ENCODE assay signal across 8 cellular contexts in genomic region chr3:186788482-186789370, GRCh38. TPM values are rescaled to one million over a fixed set of nuclear protein-coding genes. Genes with fewer than 3 reads are reported as not detected.
DNase-seq lines count a peak whose midpoint lies in the region; ATAC-seq and TF ChIP-seq lines count a peak whose summit lies in the region.
"Had no signal": no experiment of that assay in that cellular context is flagged by ENCODE, and none has a peak within 500 bp of the region (broad histone marks: within the 10 kb centered on the region; RNA-seq: fewer than 3 reads in every experiment).

No MANE protein-coding gene starts in this region.

- intact Hi-C loops in HCT116 (cut with micrococcal nuclease) (no loop called here), activated B cell treated with CpG ODN at 0.5 μM for 24 hours (cut with micrococcal nuclease) (loop anchor here (10.0 kb wide), 1 partner anchor 534 kb away; no protein-coding TSS in a partner anchor)

- no peaks in the 10 kb centered on the region for H3K9me2 ChIP-seq in HCT116 (ENCODE audit: insufficient read depth)

- peak; percentile 38 for DNase-seq in DMS 273 treated with DMSO at 0.1 percent for 48 hours (lab: John Stamatoyannopoulos, UW)
- DNase-seq in HCT116 (ENCODE audit: low read depth, low spot score): no peak
- DNase-seq in activated B cell treated with CpG ODN at 0.5 μM for 24 hours: no peak
- DNase-seq in naive B cell: no peak
- DNase-seq in GM19240 (ENCODE audit: insufficient read length, low spot score): no peak
- no peak for DNase-seq in amniotic stem cell (lab: John Stamatoyannopoulos, UW)

- no peak overlapping the region for H3K4me2 ChIP-seq in HCT116 (ENCODE audit: low read length)

- TF ChIP-seq RAD21 in HCT116 (IDR thresholded peaks at IDR 0.05; ENCODE audit: low read depth): no peak

- no peaks in the 10 kb centered on the region for H3K27me3 ChIP-seq in HCT116 (ENCODE audit: insufficient read depth, low read length)

- no peaks in the 10 kb centered on the region for H3K27me3 Mint-ChIP-seq in activated B cell treated with CpG ODN at 0.5 μM for 24 hours
- no peaks in the 10 kb centered on the region for H3K27me3 Mint-ChIP-seq in naive B cell

- CTCF ChIA-PET in HCT116 (lab: Charles Lee) (no interaction called here), activated B cell treated with CpG ODN at 0.5 μM for 24 hours (lab: Charles Lee) (no interaction called here)

- no peaks in the 10 kb centered on the region for H3K9me3 ChIP-seq in HCT116 (ENCODE audit: control insufficient read depth in 1 of 2, insufficient read depth in 1 of 2, low read depth in 1 of 2, low read length in 2 of 2)

- no TSS peak for BruUV-seq in HCT116 (replicated peaks; lab: Mats Ljungman, UMichigan)

- H3K4me1 ChIP-seq in HCT116 (ENCODE audit: control insufficient read depth in 1 of 2, insufficient read depth in 2 of 2, low read length in 2 of 2): peaks cover 0 to 12% of the 10 kb centered on the region in 2 experiments; a peak in 2 of 4 replicates

- peaks cover 52% of the 10 kb centered on the region for H3K79me2 ChIP-seq in HCT116 (ENCODE audit: insufficient read depth, low read length)

- peak overlapping the region; percentile 73 for H3K27ac Mint-ChIP-seq in activated B cell treated with CpG ODN at 0.5 μM for 24 hours
- peak overlapping the region; percentile 1 to 99 (median 78) for H3K27ac Mint-ChIP-seq in naive B cell

- H3K36me3 Mint-ChIP-seq in activated B cell treated with CpG ODN at 0.5 μM for 24 hours (ENCODE audit: low read depth) (peaks cover 92% of the 10 kb centered on the region), naive B cell (peaks cover 45% of the 10 kb centered on the region in 2 donors)

- ATAC-seq in HCT116: no peak
- ATAC-seq in activated B cell treated with CpG ODN at 0.5 μM for 24 hours (ENCODE audit: low read depth): no peak
- ATAC-seq in naive B cell (ENCODE audit: low read depth in 2 of 2): no peak
- ATAC-seq in HG03520 (IDR thresholded peaks at IDR 0.05; ENCODE audit: unreplicated experiment): no peak

- TF ChIP-seq CTCF in HCT116 (IDR thresholded peaks at IDR 0.05 in 2 of 3, conservative IDR thresholded peaks at IDR 0.05 in 1 of 3; ENCODE audit: borderline replicate concordance in 1 of 3, insufficient read depth in 1 of 3, low read depth in 2 of 3, low read length in 2 of 3) (no peak), activated B cell treated with CpG ODN at 0.5 μM for 24 hours (IDR thresholded peaks at IDR 0.05) (no peak)

- RAD21 ChIA-PET in HCT116 (lab: Charles Lee; ENCODE audit: low non-redundant PET in 1 of 2, low total read pairs in 2 of 2, uncharacterized antibody in 2 of 2, unreplicated experiment in 2 of 2): no interaction called here

- peaks cover 46% of the 10 kb centered on the region for H4K20me1 ChIP-seq in HCT116 (ENCODE audit: insufficient read depth)

- H3K36me3 ChIP-seq in HCT116 (ENCODE audit: control insufficient read depth in 1 of 2, insufficient read depth in 2 of 2, low read length in 2 of 2): peaks cover 61 to 68% of the 10 kb centered on the region in 2 experiments

- H3K4me3 ChIP-seq in HCT116 (replicated peaks in 1 of 2; ENCODE audit: low read depth in 1 of 2, low read length in 2 of 2): no peak overlapping the region

- no peak for TF ChIP-seq POLR2A in HCT116 (IDR thresholded peaks at IDR 0.05; ENCODE audit: borderline replicate concordance, extremely low read depth, insufficient read depth, insufficient read length)

- H3K9me3 Mint-ChIP-seq in activated B cell treated with CpG ODN at 0.5 μM for 24 hours (no peaks in the 10 kb centered on the region), naive B cell (no peaks in the 10 kb centered on the region)

- no peak overlapping the region for H3K9ac ChIP-seq in HCT116 (ENCODE audit: low read length)

- H3K27ac ChIP-seq in HCT116 (ENCODE audit: low read depth, low read length): no peak overlapping the region

- no peak overlapping the region for H2AFZ ChIP-seq in HCT116 (ENCODE audit: low read depth, low read length, poor library complexity, severe bottlenecking)

- peaks cover 54% of the 10 kb centered on the region for H3K4me1 Mint-ChIP-seq in activated B cell treated with CpG ODN at 0.5 μM for 24 hours
- H3K4me1 Mint-ChIP-seq in naive B cell: peaks cover 36 to 48% (median 45%) of the 10 kb centered on the region in 3 donors

- POLR2A ChIA-PET in HCT116 (lab: Charles Lee): interaction anchor here (1.5 kb wide), 1 partner anchor 376 kb away, joined by 3 read pairs; no protein-coding TSS in a partner anchor
- POLR2A ChIA-PET in activated B cell treated with CpG ODN at 0.5 μM for 24 hours (lab: Charles Lee): interaction anchor here (0.7 to 3.1 kb wide), 4 partner anchors 16 to 233 kb away, joined by 3 to 10 read pairs (median 3); no protein-coding TSS in a partner anchor

- H3K4me3 Mint-ChIP-seq in activated B cell treated with CpG ODN at 0.5 μM for 24 hours (peak overlapping the region; percentile 41), naive B cell (peak overlapping the region in 1 of 8 donors; percentile 42)

TF ChIP-seq in HCT116, 20 proteins besides CTCF, POLR2A, EP300 and RAD21:
- TF ChIP-seq ELF1 (IDR thresholded peaks at IDR 0.05; ENCODE audit: borderline replicate concordance, low read depth) (no peak), JUND (IDR thresholded peaks at IDR 0.05) (0 out of 2 replicates have a peak, but pooled peaks have one; percentile 15), CEBPB (IDR thresholded peaks at IDR 0.05; ENCODE audit: low read depth) (no peak)

RNA-seq across cellular contexts. Expression of gene EIF4A2, which starts 5.3 kb away (rescaled TPM):
- total RNA-seq in HCT116 (2021; ENCODE audit: unreplicated experiment): 398 TPM
- 347 and 396 TPM in 2 replicates for polyA plus RNA-seq in HCT116 (2012)
- 533 and 574 TPM in 2 replicates for total RNA-seq in activated B cell treated with CpG ODN at 0.5 μM for 24 hours
- 100 to 1,000 TPM; 194 to 296 (median 243) TPM for polyA plus RNA-seq in naive B cell (ENCODE audit: low read depth in 6 of 6)

RNA-seq across cellular contexts. Expression of gene RFC4, which starts 17.6 kb away (rescaled TPM):
- total RNA-seq in HCT116 (2021; ENCODE audit: unreplicated experiment): 86.2 TPM
- polyA plus RNA-seq in HCT116 (2012): 41.6 and 55.6 TPM in 2 replicates
- total RNA-seq in activated B cell treated with CpG ODN at 0.5 μM for 24 hours: 28.8 and 29.9 TPM in 2 replicates
- polyA plus RNA-seq in naive B cell (ENCODE audit: low read depth in 6 of 6): 10 to 100 TPM; 22.2 to 34.4 (median 25.0) TPM

RNA-seq across cellular contexts. Expression of gene ADIPOQ, which starts 53.8 kb away (rescaled TPM):
- total RNA-seq in HCT116 (2021; ENCODE audit: unreplicated experiment) (not detected), activated B cell treated with CpG ODN at 0.5 μM for 24 hours (not detected in 2 replicates)
- polyA plus RNA-seq in HCT116 (2012): not detected in 2 replicates
- polyA plus RNA-seq in naive B cell (ENCODE audit: low read depth in 6 of 6): not detected
- total RNA-seq: glomerular endothelial cell had no signal
